Comparison of ENCODE assay signal across 1 cellular context in genomic region chr9:6040077-6040476, GRCh38.
TF ChIP-seq lines count a peak whose summit lies in the region.

No MANE protein-coding gene starts in this region.

TF ChIP-seq in A549, 52 proteins besides CTCF, POLR2A, EP300 and RAD21 (continued from another document):
- TF ChIP-seq BHLHE40 (IDR thresholded peaks at IDR 0.05; ENCODE audit: low read depth, low read length) = no peak
- TF ChIP-seq ZFP36 (IDR thresholded peaks at IDR 0.05; ENCODE audit: borderline replicate concordance, partially characterized antibody) = no peak
- TF ChIP-seq RARB (CRISPR knock-in tag; IDR thresholded peaks at IDR 0.05) = no peak
- TF ChIP-seq ELK1 (IDR thresholded peaks at IDR 0.05; ENCODE audit: low read depth, low read length) = no peak
- TF ChIP-seq PBX3 (IDR thresholded peaks at IDR 0.05) = no peak
- TF ChIP-seq ZC3H11A (IDR thresholded peaks at IDR 0.05) = no peak
